ENCODE assay signal across 9 cellular contexts in the genomic region with DNA sequence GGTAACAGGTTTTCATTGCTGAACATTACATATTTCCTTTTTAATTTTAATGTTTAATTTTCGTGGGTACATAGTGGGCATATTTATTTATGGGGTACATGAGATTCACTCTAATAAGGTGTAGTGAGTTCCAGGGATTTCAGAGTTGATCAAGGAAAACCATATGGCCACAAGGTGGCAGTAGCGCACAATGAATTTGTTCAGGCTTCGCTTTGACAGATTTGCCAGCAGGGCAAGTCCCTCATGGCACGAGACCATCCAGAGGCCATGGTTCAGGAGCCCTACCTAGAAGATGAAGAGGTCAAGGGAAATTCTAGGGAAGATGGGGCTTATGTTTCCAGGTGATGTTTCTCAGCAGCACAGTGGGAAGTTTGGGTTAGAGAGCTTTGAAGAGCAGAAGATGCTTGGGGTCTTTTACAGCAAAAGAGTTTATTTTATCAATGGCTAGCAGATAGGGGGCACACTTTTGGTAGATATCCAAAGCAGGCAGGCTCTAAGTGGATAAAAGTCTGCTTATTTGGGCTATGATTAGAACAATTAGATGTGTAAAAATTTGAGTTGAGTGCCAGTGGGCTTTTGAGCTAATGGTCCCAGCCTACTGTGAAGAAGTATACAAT.
A peak's percentile ranks its signal among the peaks of the same experiment; 100 is the strongest.
DNase-seq lines count a peak whose midpoint lies in the region; ATAC-seq and TF ChIP-seq lines count a peak whose summit lies in the region.
"Had no signal": no experiment of that assay in that cellular context is flagged by ENCODE, and none has a peak within 500 bp of the region (broad histone marks: within the 10 kb centered on the region; RNA-seq: fewer than 3 reads in every experiment).

No MANE protein-coding gene starts in this region.

- H3K9me3 Mint-ChIP-seq in activated T-helper 1 cell treated with anti-CD3 and anti-CD28 coated beads, Interleukin-12 subunit alpha, Interleukin-12 subunit beta, Interleukin-2, Interleukin-4 antibody, amounts not matched to agents 30 ng/mL and 10 ng/mL and 1 ng/mL, durations not matched to agents 14 hours and 24 hours and 36 hours, result no peaks in the 10 kb centered on the region

- TF ChIP-seq CTCF in kidney epithelial cell (IDR thresholded peaks at IDR 0.05; ENCODE audit: insufficient read depth, low read length, poor library complexity, severe bottlenecking), result peak; percentile 41
- TF ChIP-seq CTCF in stomach (IDR thresholded peaks at IDR 0.05), result peak in 4 of 7 experiments; percentile 5 to 39 (median 26)

- no peak for TF ChIP-seq POLR2A in stomach (IDR thresholded peaks at IDR 0.05)

- H3K4me3 ChIP-seq in kidney epithelial cell (ENCODE audit: low read depth, low read length) (no peak overlapping the region), stomach (no peak overlapping the region)

- H3K27ac Mint-ChIP-seq in activated T-helper 1 cell treated with anti-CD3 and anti-CD28 coated beads, Interleukin-12 subunit alpha, Interleukin-12 subunit beta, Interleukin-2, Interleukin-4 antibody, amounts not matched to agents 30 ng/mL and 10 ng/mL and 1 ng/mL, durations not matched to agents 14 hours and 24 hours and 36 hours, result no peak overlapping the region
- H3K27ac Mint-ChIP-seq: activated naive CD8-positive, alpha-beta T cell had no signal

- TF ChIP-seq EP300 in stomach (IDR thresholded peaks at IDR 0.05), result no peak

- H3K27ac ChIP-seq in stomach, result no peak overlapping the region

- no peaks in the 10 kb centered on the region for H3K27me3 Mint-ChIP-seq in activated T-helper 1 cell treated with anti-CD3 and anti-CD28 coated beads, Interleukin-12 subunit alpha, Interleukin-12 subunit beta, Interleukin-2, Interleukin-4 antibody, amounts not matched to agents 30 ng/mL and 10 ng/mL and 1 ng/mL, durations not matched to agents 14 hours and 24 hours and 36 hours (ENCODE audit: insufficient read depth)
- H3K27me3 Mint-ChIP-seq: activated naive CD8-positive, alpha-beta T cell had no signal

- H3K4me1 Mint-ChIP-seq in activated T-helper 1 cell treated with anti-CD3 and anti-CD28 coated beads, Interleukin-12 subunit alpha, Interleukin-12 subunit beta, Interleukin-2, Interleukin-4 antibody, amounts not matched to agents 30 ng/mL and 10 ng/mL and 1 ng/mL, durations not matched to agents 14 hours and 24 hours and 36 hours (ENCODE audit: low read depth), result no peaks in the 10 kb centered on the region

- no peaks in the 10 kb centered on the region for H3K36me3 Mint-ChIP-seq in activated T-helper 1 cell treated with anti-CD3 and anti-CD28 coated beads, Interleukin-12 subunit alpha, Interleukin-12 subunit beta, Interleukin-2, Interleukin-4 antibody, amounts not matched to agents 30 ng/mL and 10 ng/mL and 1 ng/mL, durations not matched to agents 14 hours and 24 hours and 36 hours (ENCODE audit: low read depth)
- H3K36me3 Mint-ChIP-seq: activated naive CD8-positive, alpha-beta T cell had no signal

- intact Hi-C loops in activated T-helper 1 cell treated with anti-CD3 and anti-CD28 coated beads, Interleukin-12 subunit alpha, Interleukin-12 subunit beta, Interleukin-2, Interleukin-4 antibody, amounts not matched to agents 30 ng/mL and 10 ng/mL and 1 ng/mL, durations not matched to agents 14 hours and 24 hours and 36 hours (cut with micrococcal nuclease), result loop anchor here (1.0 to 5.0 kb wide), 3 partner anchors 593 to 1311 kb away; no protein-coding TSS in a partner anchor
- intact Hi-C loops in stomach (cut with DNase I; ENCODE audit: low total_unique reads), result no loop called here

- WGBS in stomach, 5 donors, result 24 to 36% (median 32%) methylated on average over 4 of the region's 4 CpGs

- H3K27me3 ChIP-seq in kidney epithelial cell (ENCODE audit: control insufficient read depth, insufficient read depth, low read length) (no peaks in the 10 kb centered on the region), stomach (no peaks in the 10 kb centered on the region)

- H3K9me3 ChIP-seq in stomach, result peaks cover 4 to 43% (median 26%) of the 10 kb centered on the region in 4 donors

- no peaks in the 10 kb centered on the region for H3K4me1 ChIP-seq in stomach

- DNase-seq in NCI-H2107 (lab: John Stamatoyannopoulos, UW), result peak; percentile 27
- no peak for DNase-seq in NCI-H2107 treated with DMSO at 0.1 percent for 48 hours (lab: John Stamatoyannopoulos, UW; ENCODE audit: unreplicated experiment)
- peak; percentile 92 for DNase-seq in NCI-H748 (lab: John Stamatoyannopoulos, UW; ENCODE audit: unreplicated experiment)
- peak; percentile 11 for DNase-seq in activated T-helper 1 cell treated with anti-CD3 and anti-CD28 coated beads, Interleukin-12 subunit alpha, Interleukin-12 subunit beta, Interleukin-2, Interleukin-4 antibody, amounts not matched to agents 30 ng/mL and 10 ng/mL and 1 ng/mL, durations not matched to agents 14 hours and 24 hours and 36 hours (ENCODE audit: low spot score)
- DNase-seq in kidney epithelial cell (ENCODE audit: low read depth), result no peak
- DNase-seq in stomach, result peak; percentile 49

- H3K4me3 Mint-ChIP-seq in activated T-helper 1 cell treated with anti-CD3 and anti-CD28 coated beads, Interleukin-12 subunit alpha, Interleukin-12 subunit beta, Interleukin-2, Interleukin-4 antibody, amounts not matched to agents 30 ng/mL and 10 ng/mL and 1 ng/mL, durations not matched to agents 14 hours and 24 hours and 36 hours, result no peak overlapping the region
- H3K4me3 Mint-ChIP-seq: activated naive CD8-positive, alpha-beta T cell had no signal

- no peaks in the 10 kb centered on the region for H3K36me3 ChIP-seq in kidney epithelial cell (ENCODE audit: control insufficient read depth, insufficient read depth, low read length)
- no peaks in the 10 kb centered on the region for H3K36me3 ChIP-seq in stomach

- peak; percentile 50 for ATAC-seq in HG02970 (IDR thresholded peaks at IDR 0.05; ENCODE audit: low FRiP score, unreplicated experiment)
- no peak for ATAC-seq in HG02798 (IDR thresholded peaks at IDR 0.05; ENCODE audit: poor library complexity, unreplicated experiment)

Comparison
In these comparisons a context has a peak if more than half of its experiments do, and no peak if none do; other contexts are left out.
1. DNase-seq: peak in NCI-H2107 (single experiment), NCI-H748 (single experiment), activated T-helper 1 cell treated with anti-CD3 and anti-CD28 coated beads, Interleukin-12 subunit alpha, Interleukin-12 subunit beta, Interleukin-2, Interleukin-4 antibody, amounts not matched to agents 30 ng/mL and 10 ng/mL and 1 ng/mL, durations not matched to agents 14 hours and 24 hours and 36 hours (single experiment) and stomach (single experiment); none in NCI-H2107 treated with DMSO at 0.1 percent for 48 hours (single experiment) and kidney epithelial cell (single experiment).